15 cellular contexts compared by ENCODE assay signal in the genomic region with DNA sequence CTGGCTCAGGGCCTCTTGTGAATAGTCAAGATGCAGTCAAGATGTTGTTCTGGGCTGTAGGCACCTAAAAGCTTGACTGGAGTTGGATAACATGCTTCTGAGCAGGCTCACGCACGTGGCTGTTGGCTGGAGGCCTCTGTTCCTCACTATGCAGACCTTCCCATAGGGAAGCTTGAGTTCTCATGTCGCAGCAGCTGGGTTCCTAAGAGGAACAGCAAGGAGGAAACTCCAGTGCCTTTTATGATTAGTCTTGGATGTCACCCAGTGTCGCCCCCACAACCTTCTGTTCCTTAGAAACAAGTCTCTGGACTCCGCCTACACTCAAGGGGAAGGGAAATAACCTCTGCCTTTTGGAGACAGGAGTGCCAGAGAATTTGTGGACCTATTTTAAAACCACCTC.
A peak's percentile ranks its signal among the peaks of the same experiment; 100 is the strongest.
DNase-seq lines count a peak whose midpoint lies in the region; ATAC-seq and TF ChIP-seq lines count a peak whose summit lies in the region.
"Had no signal": no experiment of that assay in that cellular context is flagged by ENCODE, and none has a peak within 500 bp of the region (broad histone marks: within the 10 kb centered on the region; RNA-seq: fewer than 3 reads in every experiment).

No MANE protein-coding gene starts in this region.

- POLR2A ChIA-PET in HCT116 (lab: Charles Lee) = interaction anchor here (1.2 kb wide), 1 partner anchor 13 kb away, joined by 3 read pairs; no protein-coding TSS in a partner anchor

- CTCF ChIA-PET in HCT116 (lab: Charles Lee) (interaction anchor here (1.4 kb wide), 1 partner anchor 11 kb away, joined by 5 read pairs; no protein-coding TSS in a partner anchor), mammary epithelial cell (lab: Charles Lee; ENCODE audit: low non-redundant PET) (no interaction called here)

- in situ Hi-C loops in mammary epithelial cell (cut with MboI; ENCODE audit: low sequenced_read_pairs in 2 of 2) = no loop called here

- H3K27me3 ChIP-seq in HCT116 (ENCODE audit: insufficient read depth, low read length) = no peaks in the 10 kb centered on the region
- no peaks in the 10 kb centered on the region for H3K27me3 ChIP-seq in mammary epithelial cell (ENCODE audit: insufficient read depth, low read length)
- H3K27me3 ChIP-seq in sigmoid colon = no peaks in the 10 kb centered on the region

- WGBS in mammary epithelial cell (ENCODE audit: low coverage, missing lambda C conversion rate) = 23% methylated on average over 5 of the region's 5 CpGs
- WGBS in sigmoid colon, 2 donors = 44 to 63% methylated on average over 5 of the region's 5 CpGs

- DNase-seq in HCT116 (ENCODE audit: low read depth, low spot score) = no peak
- DNase-seq in mammary epithelial cell = no peak
- peak; percentile 39 to 71 for DNase-seq in left colon
- peak; percentile 83 for DNase-seq in sigmoid colon
- DNase-seq in SHP77 (lab: John Stamatoyannopoulos, UW) = no peak
- no peak for DNase-seq in occipital lobe (lab: John Stamatoyannopoulos, UW)
- no peak for DNase-seq in COR-L47 (lab: John Stamatoyannopoulos, UW)
- DNase-seq in HPDE6-E6E7 (ENCODE audit: extremely low spot score) = no peak
- DNase-seq: activated CD4-positive, alpha-beta T cell treated with anti-CD3 and anti-CD28 coated beads, Interleukin-2, amount 10 ng/mL, durations not matched to agents 7 days and 5 days; AML-193; caudate nucleus; DND-41; NCI-H2081 treated with DMSO at 0.1 percent for 48 hours; NK-92 treated with Interleukin-12 subunit alpha and Interleukin-12 subunit beta, amount 100 ng/mL, for 24 hours; T-helper 9 cell had no signal

- no TSS peak for BruUV-seq in HCT116 (replicated peaks; lab: Mats Ljungman, UMichigan)
- no TSS peak for BruUV-seq in mammary epithelial cell (replicated peaks; lab: Mats Ljungman, UMichigan)

- H3K36me3 ChIP-seq in HCT116 (ENCODE audit: control insufficient read depth in 1 of 2, insufficient read depth in 2 of 2, low read length in 2 of 2) (no peaks in the 10 kb centered on the region), mammary epithelial cell (ENCODE audit: insufficient read depth, low read length) (no peaks in the 10 kb centered on the region), sigmoid colon (no peaks in the 10 kb centered on the region)

- H2AFZ ChIP-seq in HCT116 (ENCODE audit: low read depth, low read length, poor library complexity, severe bottlenecking) (peak overlapping the region; percentile 78), mammary epithelial cell (ENCODE audit: low read depth, low read length) (peak overlapping the region; percentile 84)

- TF ChIP-seq CTCF in HCT116 (IDR thresholded peaks at IDR 0.05 in 2 of 3, conservative IDR thresholded peaks at IDR 0.05 in 1 of 3; ENCODE audit: borderline replicate concordance in 1 of 3, insufficient read depth in 1 of 3, low read depth in 2 of 3, low read length in 2 of 3) = no peak
- TF ChIP-seq CTCF in mammary epithelial cell (conservative IDR thresholded peaks at IDR 0.05 in 1 of 2, IDR thresholded peaks at IDR 0.05 in 1 of 2; ENCODE audit: extremely low read depth in 1 of 2, insufficient read depth in 1 of 2, low read depth in 1 of 2, low read length in 2 of 2) = no peak
- no peak for TF ChIP-seq CTCF in sigmoid colon (IDR thresholded peaks at IDR 0.05)

- H3K9me2 ChIP-seq in HCT116 (ENCODE audit: insufficient read depth) = no peaks in the 10 kb centered on the region

- dilution Hi-C loops in mammary epithelial cell (cut with HindIII; ENCODE audit: low sequenced_read_pairs) = no loop called here

- H4K20me1 ChIP-seq in HCT116 (ENCODE audit: insufficient read depth) = no peaks in the 10 kb centered on the region
- no peaks in the 10 kb centered on the region for H4K20me1 ChIP-seq in mammary epithelial cell (ENCODE audit: insufficient read depth, low read length)

- H3K27ac ChIP-seq in HCT116 (ENCODE audit: low read depth, low read length) (no peak overlapping the region), mammary epithelial cell (ENCODE audit: insufficient read depth, low read depth, low read length) (no peak overlapping the region), sigmoid colon (peak overlapping the region in 1 of 4 donors; percentile 3)

- no peak overlapping the region for H3K9ac ChIP-seq in HCT116 (ENCODE audit: low read length)
- no peak overlapping the region for H3K9ac ChIP-seq in mammary epithelial cell (ENCODE audit: insufficient read depth, low read length)

- peak overlapping the region; percentile 15 for H3K4me2 ChIP-seq in HCT116 (ENCODE audit: low read length)
- H3K4me2 ChIP-seq in mammary epithelial cell (ENCODE audit: insufficient read depth, low read depth, low read length) = no peak overlapping the region

- TF ChIP-seq POLR2A in HCT116 (IDR thresholded peaks at IDR 0.05; ENCODE audit: borderline replicate concordance, extremely low read depth, insufficient read depth, insufficient read length) (no peak), sigmoid colon (IDR thresholded peaks at IDR 0.05) (no peak)

- no peak for TF ChIP-seq EP300 in sigmoid colon (IDR thresholded peaks at IDR 0.05)

- intact Hi-C loops in HCT116 (cut with micrococcal nuclease) = no loop called here
- intact Hi-C loops in mammary epithelial cell (cut with micrococcal nuclease) = no loop called here
- intact Hi-C loops in left colon (cut with DNase I, micrococcal nuclease) = no loop called here
- intact Hi-C loops in sigmoid colon (cut with DNase I) = no loop called here

- no peak for TF ChIP-seq RAD21 in HCT116 (IDR thresholded peaks at IDR 0.05; ENCODE audit: low read depth)

- H3K9me3 ChIP-seq in HCT116 (ENCODE audit: control insufficient read depth in 1 of 2, insufficient read depth in 1 of 2, low read depth in 1 of 2, low read length in 2 of 2) = no peaks in the 10 kb centered on the region
- H3K9me3 ChIP-seq in mammary epithelial cell (replicated peaks; ENCODE audit: insufficient read depth, low read length) = no peaks in the 10 kb centered on the region
- no peaks in the 10 kb centered on the region for H3K9me3 ChIP-seq in sigmoid colon

- no peak for ATAC-seq in HCT116
- ATAC-seq in left colon = peak; percentile 12

- H3K4me3 ChIP-seq in HCT116 (replicated peaks in 1 of 2; ENCODE audit: low read depth in 1 of 2, low read length in 2 of 2) (no peak overlapping the region), mammary epithelial cell (replicated peaks in 1 of 3; ENCODE audit: insufficient read depth in 1 of 3, low read depth in 2 of 3, low read length in 3 of 3) (no peak overlapping the region), sigmoid colon (no peak overlapping the region)

- RAD21 ChIA-PET in HCT116 (lab: Charles Lee; ENCODE audit: low non-redundant PET in 1 of 2, low total read pairs in 2 of 2, uncharacterized antibody in 2 of 2, unreplicated experiment in 2 of 2) = no interaction called here

- H3K4me1 ChIP-seq in HCT116 (ENCODE audit: control insufficient read depth in 1 of 2, insufficient read depth in 2 of 2, low read length in 2 of 2) = peaks cover 6 to 9% of the 10 kb centered on the region in 2 experiments
- H3K4me1 ChIP-seq in mammary epithelial cell (ENCODE audit: insufficient read depth, low read length) = no peaks in the 10 kb centered on the region
- H3K4me1 ChIP-seq in sigmoid colon = peaks cover 0 to 8% (median 4%) of the 10 kb centered on the region in 4 donors

- no peaks in the 10 kb centered on the region for H3K79me2 ChIP-seq in HCT116 (ENCODE audit: insufficient read depth, low read length)
- no peaks in the 10 kb centered on the region for H3K79me2 ChIP-seq in mammary epithelial cell (ENCODE audit: insufficient read depth, low read length)

TF ChIP-seq in HCT116, 20 proteins besides CTCF, POLR2A, EP300 and RAD21 (continues in another document):
- TF ChIP-seq ZFX (IDR thresholded peaks at IDR 0.05) (no peak), TCF7L2 (IDR thresholded peaks at IDR 0.05; ENCODE audit: borderline replicate concordance, extremely low read depth, insufficient read depth, insufficient read length) (no peak), SP1 (IDR thresholded peaks at IDR 0.05; ENCODE audit: low read depth) (no peak), SRF (IDR thresholded peaks at IDR 0.05; ENCODE audit: low read depth) (no peak), POLR2AphosphoS5 (IDR thresholded peaks at IDR 0.05; ENCODE audit: low read depth, low read length) (no peak), MAX (IDR thresholded peaks at IDR 0.05) (no peak), SIN3A (IDR thresholded peaks at IDR 0.05; ENCODE audit: low read depth) (no peak), CBX3 (IDR thresholded peaks at IDR 0.05; ENCODE audit: low read depth) (no peak), CEBPB (IDR thresholded peaks at IDR 0.05; ENCODE audit: low read depth) (no peak), YY1 (IDR thresholded peaks at IDR 0.05; ENCODE audit: extremely low read depth, insufficient replicate concordance, low read depth, low read length) (no peak), EGR1 (IDR thresholded peaks at IDR 0.05; ENCODE audit: low read depth) (no peak)
- TF ChIP-seq, protein P1, sequence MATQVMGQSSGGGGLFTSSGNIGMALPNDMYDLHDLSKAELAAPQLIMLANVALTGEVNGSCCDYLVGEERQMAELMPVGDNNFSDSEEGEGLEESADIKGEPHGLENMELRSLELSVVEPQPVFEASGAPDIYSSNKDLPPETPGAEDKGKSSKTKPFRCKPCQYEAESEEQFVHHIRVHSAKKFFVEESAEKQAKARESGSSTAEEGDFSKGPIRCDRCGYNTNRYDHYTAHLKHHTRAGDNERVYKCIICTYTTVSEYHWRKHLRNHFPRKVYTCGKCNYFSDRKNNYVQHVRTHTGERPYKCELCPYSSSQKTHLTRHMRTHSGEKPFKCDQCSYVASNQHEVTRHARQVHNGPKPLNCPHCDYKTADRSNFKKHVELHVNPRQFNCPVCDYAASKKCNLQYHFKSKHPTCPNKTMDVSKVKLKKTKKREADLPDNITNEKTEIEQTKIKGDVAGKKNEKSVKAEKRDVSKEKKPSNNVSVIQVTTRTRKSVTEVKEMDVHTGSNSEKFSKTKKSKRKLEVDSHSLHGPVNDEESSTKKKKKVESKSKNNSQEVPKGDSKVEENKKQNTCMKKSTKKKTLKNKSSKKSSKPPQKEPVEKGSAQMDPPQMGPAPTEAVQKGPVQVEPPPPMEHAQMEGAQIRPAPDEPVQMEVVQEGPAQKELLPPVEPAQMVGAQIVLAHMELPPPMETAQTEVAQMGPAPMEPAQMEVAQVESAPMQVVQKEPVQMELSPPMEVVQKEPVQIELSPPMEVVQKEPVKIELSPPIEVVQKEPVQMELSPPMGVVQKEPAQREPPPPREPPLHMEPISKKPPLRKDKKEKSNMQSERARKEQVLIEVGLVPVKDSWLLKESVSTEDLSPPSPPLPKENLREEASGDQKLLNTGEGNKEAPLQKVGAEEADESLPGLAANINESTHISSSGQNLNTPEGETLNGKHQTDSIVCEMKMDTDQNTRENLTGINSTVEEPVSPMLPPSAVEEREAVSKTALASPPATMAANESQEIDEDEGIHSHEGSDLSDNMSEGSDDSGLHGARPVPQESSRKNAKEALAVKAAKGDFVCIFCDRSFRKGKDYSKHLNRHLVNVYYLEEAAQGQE (IDR thresholded peaks at IDR 0.05; ENCODE audit: low read depth) = no peak

Comparison
In these comparisons a context has a peak if more than half of its experiments do, and no peak if none do; other contexts are left out.
1. DNase-seq: peak in left colon (2 of 2) and sigmoid colon (single experiment); none in HCT116 (single experiment), mammary epithelial cell (single experiment), SHP77 (0 of 2), occipital lobe (single experiment), COR-L47 (single experiment) and HPDE6-E6E7 (single experiment).